In the genomic region with DNA sequence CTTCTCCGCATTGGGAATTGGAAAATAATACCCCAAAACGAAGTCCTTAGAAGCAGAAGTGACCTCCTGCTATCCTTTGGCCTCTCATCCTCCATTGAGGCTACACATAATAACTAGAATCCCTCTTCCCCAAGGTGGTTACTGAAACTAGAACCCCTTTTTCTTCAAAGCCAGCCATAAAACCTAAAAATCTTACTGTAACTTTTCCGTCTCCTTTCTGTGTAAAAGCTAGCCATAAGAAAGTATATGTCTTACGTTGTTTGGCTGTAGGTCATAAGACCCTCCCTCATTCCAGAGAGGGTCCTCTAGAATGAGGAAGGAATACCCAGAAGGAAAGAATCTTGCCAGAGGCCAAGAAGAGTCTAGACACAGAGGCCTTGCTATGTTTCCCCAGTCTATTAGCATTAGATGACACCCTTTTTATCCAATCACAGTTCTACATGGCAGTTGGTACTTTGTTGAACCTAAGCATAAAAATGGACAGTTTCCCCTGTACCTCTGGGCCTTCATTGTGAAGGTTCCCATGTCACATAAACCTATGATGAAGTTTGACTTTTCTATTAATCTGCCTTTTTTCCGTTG, we compare ENCODE assay signal across 31 cellular contexts.
A peak's percentile ranks its signal among the peaks of the same experiment; 100 is the strongest.
DNase-seq lines count a peak whose midpoint lies in the region; ATAC-seq, FAIRE-seq and TF ChIP-seq lines count a peak whose summit lies in the region.
"Had no signal": no experiment of that assay in that cellular context is flagged by ENCODE, and none has a peak within 500 bp of the region (broad histone marks: within the 10 kb centered on the region; RNA-seq: fewer than 3 reads in every experiment).

No MANE protein-coding gene starts in this region.

- no peak for DNase-seq in activated naive CD8-positive, alpha-beta T cell treated with anti-CD3 and anti-CD28 coated beads for 36 hours
- no peak for DNase-seq in RWPE2 (ENCODE audit: low spot score)
- no peak for DNase-seq in GF-D8 (lab: John Stamatoyannopoulos, UW)
- DNase-seq in tibial nerve (ENCODE audit: low spot score in 2 of 2): no peak
- DNase-seq in GM19239 (ENCODE audit: insufficient read length, low spot score): no peak
- DNase-seq: activated CD8-positive, alpha-beta T cell treated with anti-CD3 and anti-CD28 coated beads for 36 hours; activated effector memory CD4-positive, alpha-beta T cell treated with anti-CD3 and anti-CD28 coated beads, Interleukin-2, amount 50 U/mL, for 16 hours; activated naive CD8-positive, alpha-beta T cell treated with anti-CD3 and anti-CD28 coated beads, Interleukin-2, amount 50 U/mL, for 24 hours; activated T-cell treated with anti-CD3 and anti-CD28 coated beads for 4 hours; cerebellar nuclear complex; COR-L47; DMS79 treated with DMSO at 0.1 percent for 48 hours; left ventricle myocardium superior; midbrain; naive thymus-derived CD4-positive, alpha-beta T cell; NCI-H1105; NCI-H187 treated with DMSO at 0.1 percent for 48 hours; NCI-H2171 treated with DMSO at 0.1 percent for 48 hours; NCI-H524; stimulated activated naive CD8-positive, alpha-beta T cell treated with anti-CD3 and anti-CD28 coated beads, Interleukin-15, Interleukin-2, amounts not matched to agents 100 U/mL and 50 U/mL, for 24 hours; T-helper 1 cell; testis had no signal

- TF ChIP-seq CTCF in RWPE2 (IDR thresholded peaks at IDR 0.05; ENCODE audit: poor library complexity, severe bottlenecking) (no peak), tibial nerve (IDR thresholded peaks at IDR 0.05) (no peak)

- H3K27me3 Mint-ChIP-seq in activated naive CD8-positive, alpha-beta T cell: no peaks in the 10 kb centered on the region
- H3K27me3 Mint-ChIP-seq in activated naive CD8-positive, alpha-beta T cell treated with anti-CD3 and anti-CD28 coated beads for 36 hours: peaks cover 15% of the 10 kb centered on the region
- H3K27me3 Mint-ChIP-seq: activated naive CD8-positive, alpha-beta T cell treated with anti-CD3 and anti-CD28 coated beads, Interleukin-2, amount 50 U/mL, for 24 hours had no signal

- TF ChIP-seq POLR2A in tibial nerve (IDR thresholded peaks at IDR 0.05): no peak

- H3K27me3 ChIP-seq in RWPE2 (ENCODE audit: insufficient read depth, poor library complexity, severe bottlenecking) (no peaks in the 10 kb centered on the region), iPS-18a (ENCODE audit: control insufficient read depth, insufficient read depth, low read length) (no peaks in the 10 kb centered on the region), tibial nerve (peaks cover 5 to 90% of the 10 kb centered on the region in 2 donors)
- H3K27me3 ChIP-seq: SJSA1 had no signal

- no peak overlapping the region for H3K4me3 Mint-ChIP-seq in activated naive CD8-positive, alpha-beta T cell
- H3K4me3 Mint-ChIP-seq in activated naive CD8-positive, alpha-beta T cell treated with anti-CD3 and anti-CD28 coated beads for 36 hours: no peak overlapping the region
- H3K4me3 Mint-ChIP-seq: activated CD8-positive, alpha-beta T cell treated with anti-CD3 and anti-CD28 coated beads for 36 hours; activated naive CD8-positive, alpha-beta T cell treated with anti-CD3 and anti-CD28 coated beads, Interleukin-2, amount 50 U/mL, for 24 hours had no signal

- H3K27ac Mint-ChIP-seq in activated naive CD8-positive, alpha-beta T cell: peak overlapping the region; percentile 13
- no peak overlapping the region for H3K27ac Mint-ChIP-seq in activated naive CD8-positive, alpha-beta T cell treated with anti-CD3 and anti-CD28 coated beads for 36 hours
- H3K27ac Mint-ChIP-seq: activated CD8-positive, alpha-beta T cell treated with anti-CD3 and anti-CD28 coated beads for 36 hours; activated naive CD8-positive, alpha-beta T cell treated with anti-CD3 and anti-CD28 coated beads, Interleukin-2, amount 50 U/mL, for 24 hours had no signal

- peaks cover 35% of the 10 kb centered on the region for H3K4me1 Mint-ChIP-seq in activated naive CD8-positive, alpha-beta T cell (ENCODE audit: low read depth)
- H3K4me1 Mint-ChIP-seq in activated naive CD8-positive, alpha-beta T cell treated with anti-CD3 and anti-CD28 coated beads for 36 hours: peaks cover 43% of the 10 kb centered on the region

- FAIRE-seq in GM19239 (lab: Jason Lieb, UNC): no peak
- FAIRE-seq: GM18507, HepG2, keratinocyte had no signal

- no peaks in the 10 kb centered on the region for H3K36me3 Mint-ChIP-seq in activated naive CD8-positive, alpha-beta T cell
- H3K36me3 Mint-ChIP-seq in activated naive CD8-positive, alpha-beta T cell treated with anti-CD3 and anti-CD28 coated beads for 36 hours: peaks cover 7% of the 10 kb centered on the region

- H3K36me3 ChIP-seq in RWPE2 (ENCODE audit: low read depth) (no peaks in the 10 kb centered on the region), iPS-18a (ENCODE audit: control insufficient read depth, low read depth, low read length) (no peaks in the 10 kb centered on the region), tibial nerve (no peaks in the 10 kb centered on the region)

- no peaks in the 10 kb centered on the region for H3K9me3 Mint-ChIP-seq in activated naive CD8-positive, alpha-beta T cell (ENCODE audit: low read depth)
- H3K9me3 Mint-ChIP-seq in activated naive CD8-positive, alpha-beta T cell treated with anti-CD3 and anti-CD28 coated beads for 36 hours: no peaks in the 10 kb centered on the region
- H3K9me3 Mint-ChIP-seq: activated CD8-positive, alpha-beta T cell treated with anti-CD3 and anti-CD28 coated beads for 36 hours; activated naive CD8-positive, alpha-beta T cell treated with anti-CD3 and anti-CD28 coated beads, Interleukin-2, amount 50 U/mL, for 24 hours had no signal

- no peak overlapping the region for H3K9ac ChIP-seq in iPS-18a (ENCODE audit: low read length)
- H3K9ac ChIP-seq: GM23248 had no signal

- peaks cover 33% of the 10 kb centered on the region for H3K4me1 ChIP-seq in RWPE2 (ENCODE audit: insufficient read depth, poor library complexity, severe bottlenecking)
- peaks cover 26% of the 10 kb centered on the region for H3K4me1 ChIP-seq in iPS-18a (ENCODE audit: control insufficient read depth, low read depth, low read length)
- peaks cover 0 to 24% (median 6%) of the 10 kb centered on the region in 4 donors for H3K4me1 ChIP-seq in tibial nerve

- no peak for ATAC-seq in RWPE2 (ENCODE audit: low read depth)
- no peak for ATAC-seq in GM18867 (IDR thresholded peaks at IDR 0.05; ENCODE audit: unreplicated experiment)
- ATAC-seq: activated CD4-positive, CD25-positive, alpha-beta regulatory T cell treated with anti-CD3 and anti-CD28 coated beads, Interleukin-2, amount 50 U/mL, for 24 hours; activated CD8-positive, alpha-beta T cell treated with anti-CD3 and anti-CD28 coated beads for 36 hours; activated naive CD8-positive, alpha-beta T cell treated with anti-CD3 and anti-CD28 coated beads, Interleukin-2, amount 50 U/mL, for 24 hours; HepG2; left ventricle myocardium superior; naive thymus-derived CD4-positive, alpha-beta T cell; stimulated activated naive CD8-positive, alpha-beta T cell treated with anti-CD3 and anti-CD28 coated beads, Interleukin-15, Interleukin-2, amounts not matched to agents 100 U/mL and 50 U/mL, for 24 hours had no signal

- no peak for TF ChIP-seq EP300 in tibial nerve (IDR thresholded peaks at IDR 0.05)

- no peaks in the 10 kb centered on the region for H3K9me3 ChIP-seq in RWPE2 (ENCODE audit: severe bottlenecking)
- no peaks in the 10 kb centered on the region for H3K9me3 ChIP-seq in iPS-18a (ENCODE audit: control insufficient read depth, low read depth, low read length)
- peaks cover 0 to 2% (median 0%) of the 10 kb centered on the region in 4 donors for H3K9me3 ChIP-seq in tibial nerve
- H3K9me3 ChIP-seq: SJSA1, testis had no signal

- H3K27ac ChIP-seq in RWPE2 (ENCODE audit: poor library complexity, severe bottlenecking) (peak overlapping the region; percentile 94), iPS-18a (ENCODE audit: low read length) (peak overlapping the region; percentile 6), tibial nerve (no peak overlapping the region)
- H3K27ac ChIP-seq: GM23248, SJSA1, testis had no signal

- 94 to 96% methylated on average over 5 of the region's 5 CpGs for WGBS in tibial nerve, 2 donors

- no peak overlapping the region for H3K4me3 ChIP-seq in RWPE2 (ENCODE audit: severe bottlenecking)
- no peak overlapping the region for H3K4me3 ChIP-seq in iPS-18a (ENCODE audit: low read length)
- no peak overlapping the region for H3K4me3 ChIP-seq in tibial nerve
- H3K4me3 ChIP-seq: GM23248, SJSA1, testis had no signal

Comparison
In these comparisons a context has a peak if more than half of its experiments do, and no peak if none do; other contexts are left out.
1. H3K27ac ChIP-seq: peak in RWPE2 (single experiment) and iPS-18a (single experiment); none in tibial nerve (0 of 4).